In the genomic region with DNA sequence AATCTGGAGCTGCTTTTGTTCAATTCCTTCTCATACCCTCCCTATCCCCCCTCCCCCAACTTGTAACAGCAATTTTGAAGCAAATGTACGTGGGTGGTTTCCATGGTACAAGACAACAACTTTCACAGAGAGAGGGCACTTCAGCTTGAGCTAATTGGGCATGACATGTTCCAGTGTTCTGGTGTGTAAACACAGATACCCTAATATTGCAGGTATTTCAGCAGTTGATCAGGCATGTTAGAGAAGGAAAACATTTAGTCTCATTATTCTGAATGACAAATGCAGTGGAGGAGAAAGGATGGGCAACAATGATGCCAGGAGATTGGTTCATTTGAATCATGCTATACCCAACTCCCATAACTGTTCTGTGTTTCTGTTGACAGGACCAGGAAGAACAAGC, we compare ENCODE assay signal across 15 cellular contexts.
A peak's percentile ranks its signal among the peaks of the same experiment; 100 is the strongest.
DNase-seq lines count a peak whose midpoint lies in the region; FAIRE-seq and TF ChIP-seq lines count a peak whose summit lies in the region.
"Had no signal": no experiment of that assay in that cellular context is flagged by ENCODE, and none has a peak within 500 bp of the region (broad histone marks: within the 10 kb centered on the region; RNA-seq: fewer than 3 reads in every experiment).

No MANE protein-coding gene starts in this region.

- H3K27ac Mint-ChIP-seq in endodermal cell = no peak overlapping the region
- H3K27ac Mint-ChIP-seq: activated CD8-positive, alpha-beta T cell treated with anti-CD3 and anti-CD28 coated beads, Interleukin-2, amount 10 ng/mL, durations not matched to agents 7 days and 5 days; B cell had no signal

- DNase-seq in DMS153 (lab: John Stamatoyannopoulos, UW) (peak; percentile 96), NCI-H128 (lab: John Stamatoyannopoulos, UW; ENCODE audit: unreplicated experiment) (peak; percentile 19), NCI-H774 (lab: John Stamatoyannopoulos, UW) (peak; percentile 92), left kidney (ENCODE audit: low read depth, low spot score) (peak; percentile 88), cerebellar nuclear complex (lab: John Stamatoyannopoulos, UW) (no peak), RCC 7860 (ENCODE audit: low spot score) (no peak), endodermal cell (no peak)
- no peak for DNase-seq in activated CD4-positive, alpha-beta T cell treated with anti-CD3 and anti-CD28 coated beads for 1 hour
- DNase-seq: activated gamma-delta T cell treated with Interleukin-2 at 50 U/mL for 16 hours, PC-3 had no signal

- H3K36me3 ChIP-seq in endodermal cell (ENCODE audit: control insufficient read depth, insufficient read depth, low read length) = no peaks in the 10 kb centered on the region
- H3K36me3 ChIP-seq: esophagus muscularis mucosa had no signal

- H3K9ac ChIP-seq in endodermal cell (ENCODE audit: extremely low read depth, low read length, poor library complexity, severe bottlenecking) = no peak overlapping the region

- no peaks in the 10 kb centered on the region for H3K4me1 ChIP-seq in endodermal cell (ENCODE audit: control insufficient read depth, insufficient read depth, low read length)
- H3K4me1 ChIP-seq: esophagus muscularis mucosa had no signal

- H3K27me3 ChIP-seq in endodermal cell (ENCODE audit: control insufficient read depth, insufficient read depth, low read length, poor library complexity, severe bottlenecking) = no peaks in the 10 kb centered on the region
- H3K27me3 ChIP-seq: esophagus muscularis mucosa had no signal

- WGBS in endodermal cell (ENCODE audit: insufficient coverage in 1 of 2, insufficient read length in 1 of 2), 2 experiments = 50 to 76% methylated on average over 1 of the region's 1 CpG

- no peaks in the 10 kb centered on the region for H3K27me3 Mint-ChIP-seq in endodermal cell (ENCODE audit: insufficient read depth)
- H3K27me3 Mint-ChIP-seq: B cell; central memory CD8-positive, alpha-beta T cell had no signal

- H3K36me3 Mint-ChIP-seq in endodermal cell (ENCODE audit: low read depth) = no peaks in the 10 kb centered on the region

- no peak for FAIRE-seq in RCC 7860 (lab: Jason Lieb, UNC)

- H3K9me3 Mint-ChIP-seq in endodermal cell = no peaks in the 10 kb centered on the region
- H3K9me3 Mint-ChIP-seq: central memory CD8-positive, alpha-beta T cell had no signal

- no peaks in the 10 kb centered on the region for H3K9me3 ChIP-seq in endodermal cell (ENCODE audit: control insufficient read depth, low read length)
- H3K9me3 ChIP-seq: esophagus muscularis mucosa had no signal

- TF ChIP-seq CTCF in endodermal cell (conservative IDR thresholded peaks at IDR 0.05) = no peak

- peaks cover 6% of the 10 kb centered on the region for H3K4me1 Mint-ChIP-seq in endodermal cell

- H3K27ac ChIP-seq in endodermal cell (ENCODE audit: low read depth, low read length) = no peak overlapping the region
- H3K27ac ChIP-seq: esophagus muscularis mucosa, HL-60 had no signal

- no peak overlapping the region for H3K4me3 ChIP-seq in endodermal cell (ENCODE audit: low read length)
- H3K4me3 ChIP-seq: esophagus muscularis mucosa had no signal

- no peak overlapping the region for H3K4me3 Mint-ChIP-seq in endodermal cell
- H3K4me3 Mint-ChIP-seq: activated CD8-positive, alpha-beta T cell treated with anti-CD3 and anti-CD28 coated beads, Interleukin-2, amount 10 ng/mL, durations not matched to agents 7 days and 5 days; B cell; central memory CD8-positive, alpha-beta T cell had no signal

Comparison
In these comparisons a context has a peak if more than half of its experiments do, and no peak if none do; other contexts are left out.
1. DNase-seq: peak in DMS153 (single experiment), NCI-H128 (single experiment), NCI-H774 (single experiment) and left kidney (single experiment); none in activated CD4-positive, alpha-beta T cell treated with anti-CD3 and anti-CD28 coated beads for 1 hour (single experiment), cerebellar nuclear complex (0 of 2), RCC 7860 (single experiment) and endodermal cell (single experiment).